8 cellular contexts compared by ENCODE assay signal in genomic region chr1:161439280-161440232, GRCh38.
DNase-seq lines count a peak whose midpoint lies in the region; TF ChIP-seq lines count a peak whose summit lies in the region.

No MANE protein-coding gene starts in this region.

- no peaks in the 10 kb centered on the region for H3K36me3 ChIP-seq in iPS-15b (ENCODE audit: control insufficient read depth, insufficient read depth, low read length)

- DNase-seq in A172 (ENCODE audit: low spot score) (peak; percentile 46), HFF-Myc (ENCODE audit: extremely low read depth, low read depth) (no peak), GF-D8 (lab: John Stamatoyannopoulos, UW) (no peak), SHP77 (lab: John Stamatoyannopoulos, UW) (no peak), GDM1 (lab: John Stamatoyannopoulos, UW) (no peak)
- DNase-seq in activated T-cell treated with anti-CD3 and anti-CD28 coated beads, Interleukin-2, amount 50 U/mL, for 1 hour = peak; percentile 23
- peak; percentile 26 to 46 for DNase-seq in stimulated activated CD4-positive, alpha-beta T cell treated with anti-CD3 and anti-CD28 coated beads, Interleukin-2, amount 100 ng/mL, for 48 hours

- peaks cover 45% of the 10 kb centered on the region for H3K27me3 ChIP-seq in iPS-15b (ENCODE audit: control insufficient read depth, insufficient read depth, low read length)

- no peak overlapping the region for H3K9ac ChIP-seq in iPS-15b (ENCODE audit: low read depth, low read length)

- no peaks in the 10 kb centered on the region for H3K4me1 ChIP-seq in iPS-15b (ENCODE audit: control insufficient read depth, insufficient read depth, low read length)

- TF ChIP-seq CTCF in HFF-Myc (IDR thresholded peaks at IDR 0.05; ENCODE audit: low read depth, low read length, missing control alignments) = no peak

- H3K9me3 ChIP-seq in iPS-15b (ENCODE audit: control insufficient read depth, insufficient read depth, low read length) = no peaks in the 10 kb centered on the region

- H3K4me3 ChIP-seq in HFF-Myc (replicated peaks; ENCODE audit: low read depth, low read length) = peak overlapping the region; percentile 41
- H3K4me3 ChIP-seq in iPS-15b (ENCODE audit: low read depth, low read length) = peak overlapping the region; percentile 73

Comparison
In these comparisons a context has a peak if more than half of its experiments do, and no peak if none do; other contexts are left out.
1. DNase-seq: peak in A172 (single experiment), activated T-cell treated with anti-CD3 and anti-CD28 coated beads, Interleukin-2, amount 50 U/mL, for 1 hour (single experiment) and stimulated activated CD4-positive, alpha-beta T cell treated with anti-CD3 and anti-CD28 coated beads, Interleukin-2, amount 100 ng/mL, for 48 hours (2 of 2); none in HFF-Myc (single experiment), GF-D8 (single experiment), SHP77 (0 of 2) and GDM1 (single experiment).